In the genomic region with DNA sequence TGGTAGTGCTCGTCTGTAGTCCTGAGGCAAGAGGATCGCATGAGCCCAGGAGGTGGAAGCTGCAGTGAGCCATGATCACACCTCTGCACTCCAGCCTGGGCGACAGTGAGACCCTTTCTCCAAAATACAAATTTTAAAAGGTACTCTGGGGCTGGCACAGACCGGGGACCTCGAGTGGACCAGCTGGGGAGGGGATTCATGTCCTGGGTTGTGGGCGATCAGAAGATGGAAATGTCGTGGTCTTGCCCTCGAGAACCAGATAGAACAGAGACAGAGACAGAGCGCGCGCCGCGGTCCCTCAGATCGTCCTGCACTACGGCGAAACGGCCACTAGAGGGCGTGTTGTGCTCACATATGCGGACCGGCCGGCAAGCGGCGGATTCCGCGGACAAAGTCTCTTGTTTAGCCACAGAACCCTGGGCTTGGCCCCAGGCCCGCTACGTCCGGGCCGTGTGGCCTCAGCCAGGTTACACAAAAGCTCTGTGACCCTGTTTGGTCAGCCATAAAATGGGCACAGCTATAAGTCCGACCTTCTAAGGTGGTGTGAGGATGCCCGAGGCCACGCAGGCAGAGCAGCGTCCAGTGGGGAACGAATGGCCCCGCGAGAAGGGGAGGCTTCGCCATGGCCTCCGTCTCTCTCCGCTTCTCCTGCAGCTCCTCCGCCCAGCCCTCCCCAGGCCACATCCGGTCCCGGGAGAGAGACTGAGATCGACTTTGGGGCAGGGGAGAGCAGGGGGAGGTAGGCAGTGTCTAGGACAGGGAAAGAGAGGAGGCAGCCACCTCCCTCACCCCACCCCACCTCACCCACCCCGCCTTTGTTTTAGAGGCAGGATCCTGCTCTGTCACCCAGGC, we compare ENCODE assay signal across 8 cellular contexts. TPM values are rescaled to one million over a fixed set of nuclear protein-coding genes. Genes with fewer than 3 reads are reported as not detected.
DNase-seq lines count a peak whose midpoint lies in the region; ATAC-seq and TF ChIP-seq lines count a peak whose summit lies in the region.

No MANE protein-coding gene starts in this region.

- H3K9me3 ChIP-seq in SJSA1 (replicated peaks), result no peaks in the 10 kb centered on the region
- no peaks in the 10 kb centered on the region for H3K9me3 ChIP-seq in gastroesophageal sphincter
- no peaks in the 10 kb centered on the region for H3K9me3 ChIP-seq in neutrophil

- H3K27me3 ChIP-seq in SJSA1 (replicated peaks) (peaks cover 10% of the 10 kb centered on the region), gastroesophageal sphincter (peaks cover 71% of the 10 kb centered on the region), neutrophil (peaks cover 60% of the 10 kb centered on the region)

- ATAC-seq in gastroesophageal sphincter, result peak; percentile 88
- no peak for ATAC-seq in GM21423 (IDR thresholded peaks at IDR 0.05; ENCODE audit: unreplicated experiment)

- peak overlapping the region; percentile 31 for H3K4me3 ChIP-seq in SJSA1
- peak overlapping the region; percentile 23 to 48 for H3K4me3 ChIP-seq in gastroesophageal sphincter
- peak overlapping the region; percentile 30 to 55 for H3K4me3 ChIP-seq in neutrophil (ENCODE audit: low read depth in 1 of 2, low read length in 1 of 2)

- no peak for TF ChIP-seq POLR2A in gastroesophageal sphincter (IDR thresholded peaks at IDR 0.05)

- no peaks in the 10 kb centered on the region for H3K36me3 ChIP-seq in SJSA1
- H3K36me3 ChIP-seq in gastroesophageal sphincter, result no peaks in the 10 kb centered on the region
- no peaks in the 10 kb centered on the region for H3K36me3 ChIP-seq in neutrophil

- no peak for TF ChIP-seq EP300 in gastroesophageal sphincter (IDR thresholded peaks at IDR 0.05)

- 3 to 7% methylated on average over 13 to 24 of the region's 44 CpGs for WGBS in gastroesophageal sphincter (ENCODE audit: low coverage in 1 of 2), 2 donors

- peaks cover 7% of the 10 kb centered on the region; the same call in 1 of the 2 replicates for H3K4me1 ChIP-seq in SJSA1 (replicated peaks)
- H3K4me1 ChIP-seq in gastroesophageal sphincter, result peaks cover 0 to 12% (median 6%) of the 10 kb centered on the region in 3 donors
- H3K4me1 ChIP-seq in neutrophil (ENCODE audit: control insufficient read depth in 1 of 2, insufficient read depth in 1 of 2, low read depth in 1 of 2, low read length in 1 of 2), result peaks cover 4 to 8% of the 10 kb centered on the region in 2 experiments

- TF ChIP-seq CTCF in gastroesophageal sphincter (IDR thresholded peaks at IDR 0.05) (peak; percentile 95 to 98 (median 96)), neutrophil (IDR thresholded peaks at IDR 0.05) (peak; percentile 97)

- H3K27ac ChIP-seq in SJSA1, result no peak overlapping the region
- H3K27ac ChIP-seq in gastroesophageal sphincter, result no peak overlapping the region
- H3K27ac ChIP-seq in neutrophil, result no peak overlapping the region

- DNase-seq in GM04504 (ENCODE audit: low read depth), result peak; percentile 47
- peak; percentile 69 for DNase-seq in M059J (ENCODE audit: low read depth)
- DNase-seq in SJSA1 (ENCODE audit: low read depth in 1 of 2, low spot score in 2 of 2), result peak; percentile 81 to 84
- DNase-seq in activated naive CD4-positive, alpha-beta T cell (lab: John Stamatoyannopoulos, UW), result peak; percentile 71 to 81 (median 78)
- DNase-seq in stromal cell of bone marrow (ENCODE audit: low read depth), result peak; percentile 28

RNA-seq across cellular contexts. Expression of a gene that starts 14.6 kb away (rescaled TPM):
- total RNA-seq in M059J (2014; rRNA removed; shearing (Covaris generic)), result 0.07 TPM in 1 of 2 replicates, not detected in the other
- total RNA-seq in SJSA1 (2014; rRNA removed; shearing (Covaris generic)), result not detected in 2 replicates
- total RNA-seq in gastroesophageal sphincter, result under 1 TPM in 1 of 4 donors, not detected in 3; 0.16 TPM

Comparison
In these comparisons a context has a peak if more than half of its experiments do, and no peak if none do; other contexts are left out.
1. DNase-seq: peak in every context shown above with its lines; median percentile 82 in SJSA1; 78 in activated naive CD4-positive, alpha-beta T cell; 69 in M059J; 47 in GM04504; 28 in stromal cell of bone marrow.